25 cellular contexts compared by ENCODE assay signal in the genomic region with DNA sequence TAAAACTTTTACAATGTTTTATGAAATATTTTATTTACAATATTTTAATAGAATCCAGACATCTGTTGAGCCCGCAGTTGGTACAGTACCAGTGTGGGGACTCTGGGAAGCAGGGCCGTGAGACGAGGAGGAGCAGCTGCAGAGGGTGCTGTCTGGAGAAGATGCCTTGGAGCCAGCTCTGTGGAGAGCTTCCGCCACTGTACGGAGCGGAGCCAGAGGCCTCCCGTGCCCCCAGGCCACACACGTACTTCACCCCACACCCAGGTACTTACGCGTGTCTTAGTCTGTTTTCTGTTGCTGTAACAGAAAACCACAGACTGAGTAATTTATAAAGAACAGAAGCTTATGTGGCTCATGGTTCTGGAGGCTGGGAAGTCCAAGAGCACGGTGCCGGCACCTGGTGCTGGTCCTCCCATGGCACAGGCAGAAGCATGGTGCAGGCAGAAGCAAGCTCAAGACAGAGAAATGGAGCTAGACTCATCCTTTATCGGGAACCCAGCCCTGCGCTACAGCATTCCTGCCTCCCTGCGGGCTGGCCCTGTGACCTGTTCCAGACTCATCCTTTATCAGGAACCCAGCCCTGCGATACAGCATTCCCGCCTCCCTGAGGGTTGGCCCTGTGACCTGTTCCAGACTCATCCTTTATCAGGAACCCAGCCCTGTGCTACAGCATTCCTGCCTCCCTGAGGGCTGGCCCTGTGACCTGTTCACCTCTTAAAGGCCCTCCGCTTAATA. TPM values are rescaled to one million over a fixed set of nuclear protein-coding genes. Genes with fewer than 3 reads are reported as not detected.
A peak's percentile ranks its signal among the peaks of the same experiment; 100 is the strongest.
DNase-seq lines count a peak whose midpoint lies in the region; ATAC-seq, FAIRE-seq and TF ChIP-seq lines count a peak whose summit lies in the region.
"Had no signal": no experiment of that assay in that cellular context is flagged by ENCODE, and none has a peak within 500 bp of the region (broad histone marks: within the 10 kb centered on the region; RNA-seq: fewer than 3 reads in every experiment).

No MANE protein-coding gene starts in this region.

- H3K27me3 Mint-ChIP-seq in activated T-helper 17 cell treated with anti-CD3 and anti-CD28 coated beads, Interleukin-2, amount 50 U/mL, for 72 hours, result no peaks in the 10 kb centered on the region
- H3K27me3 Mint-ChIP-seq: B cell had no signal

- H3K4me1 Mint-ChIP-seq in activated T-helper 17 cell treated with anti-CD3 and anti-CD28 coated beads, Interleukin-2, amount 50 U/mL, for 72 hours, result no peaks in the 10 kb centered on the region
- H3K4me1 Mint-ChIP-seq: B cell, CD14-positive monocyte had no signal

- TF ChIP-seq EP300 in HepG2 (IDR thresholded peaks at IDR 0.05; ENCODE audit: low read depth in 2 of 2, low read length in 2 of 2) (no peak), HepG2 (CRISPR knock-in tag; IDR thresholded peaks at IDR 0.05; ENCODE audit: borderline replicate concordance) (no peak)

- H3K27ac ChIP-seq in HepG2 (ENCODE audit: extremely low read length, insufficient read depth, low read length) (no peak overlapping the region), right lobe of liver (no peak overlapping the region), keratinocyte (ENCODE audit: control insufficient read depth, insufficient read depth, low read length) (no peak overlapping the region)
- H3K27ac ChIP-seq: A549, KMS-11, Peyer's patch had no signal

- H3K9me1 ChIP-seq in keratinocyte (ENCODE audit: control insufficient read depth, extremely low read depth, insufficient read depth, low read length), result no peaks in the 10 kb centered on the region

- no peaks in the 10 kb centered on the region for H3K79me2 ChIP-seq in HepG2 (ENCODE audit: insufficient read depth, low read length)
- no peaks in the 10 kb centered on the region for H3K79me2 ChIP-seq in keratinocyte (ENCODE audit: control insufficient read depth, insufficient read depth, low read length)

- no TSS peak for BruUV-seq in HepG2 (replicated peaks; lab: Mats Ljungman, UMichigan)

- WGBS in HepG2 (ENCODE audit: low lambda C conversion rate), result 88% methylated on average over 15 of the region's 18 CpGs
- WGBS in right lobe of liver (ENCODE audit: insufficient coverage, low coverage, low lambda C conversion rate, missing lambda C conversion rate), result 97% methylated on average over 12 of the region's 18 CpGs

- no peak overlapping the region for H3K4me3 ChIP-seq in HepG2 (replicated peaks in 1 of 3; ENCODE audit: insufficient read depth in 1 of 3, low read depth in 2 of 3, low read length in 3 of 3)
- no peak overlapping the region for H3K4me3 ChIP-seq in right lobe of liver
- no peak overlapping the region for H3K4me3 ChIP-seq in keratinocyte (ENCODE audit: control insufficient read depth in 2 of 3, extremely low read depth in 1 of 3, insufficient read depth in 2 of 3, low read depth in 1 of 3, low read length in 3 of 3)
- H3K4me3 ChIP-seq: A549, Peyer's patch had no signal

- CTCF ChIA-PET in HepG2 (lab: Yijun Ruan, JAX; ENCODE audit: low intra/inter-chr PET ratio, low total read pairs), result no interaction called here

- no peak overlapping the region for H3K4me3 Mint-ChIP-seq in activated T-helper 17 cell treated with anti-CD3 and anti-CD28 coated beads, Interleukin-2, amount 50 U/mL, for 72 hours
- H3K4me3 Mint-ChIP-seq: B cell, CD14-positive monocyte had no signal

- H3K4me2 ChIP-seq in HepG2 (ENCODE audit: low read depth, low read length), result no peak overlapping the region
- no peak overlapping the region for H3K4me2 ChIP-seq in keratinocyte (ENCODE audit: control insufficient read depth, extremely low read depth, insufficient read depth, low read depth, low read length)
- H3K4me2 ChIP-seq: A549, KMS-11 had no signal

- H2AFZ ChIP-seq in HepG2 (ENCODE audit: low read length), result no peak overlapping the region
- no peak overlapping the region for H2AFZ ChIP-seq in keratinocyte (ENCODE audit: control insufficient read depth, low read length)

- TF ChIP-seq CTCF in HepG2 (CRISPR knock-in tag; IDR thresholded peaks at IDR 0.05) (no peak), right lobe of liver (IDR thresholded peaks at IDR 0.05) (no peak), keratinocyte (optimal IDR thresholded peaks at IDR 0.05 in 1 of 3, IDR thresholded peaks at IDR 0.05 in 1 of 3, conservative IDR thresholded peaks at IDR 0.05 in 1 of 3; ENCODE audit: extremely low read depth in 1 of 3, insufficient read depth in 2 of 3, low read length in 3 of 3) (no peak)

- POLR2A ChIA-PET in HepG2 (lab: Yijun Ruan, JAX), result no interaction called here

- H3K9me3 Mint-ChIP-seq in activated T-helper 17 cell treated with anti-CD3 and anti-CD28 coated beads, Interleukin-2, amount 50 U/mL, for 72 hours, result no peaks in the 10 kb centered on the region

- DNase-seq in HepG2 (ENCODE audit: low spot score) (no peak), right lobe of liver (no peak), keratinocyte (ENCODE audit: low read depth, low spot score) (peak; percentile 45), sciatic nerve (ENCODE audit: low spot score) (no peak)
- DNase-seq in central memory CD4-positive, alpha-beta T cell, result no peak
- DNase-seq: DMS53; GF-D8; IMR-90; NCI-H1105; NCI-H2029 treated with DMSO at 0.1 percent for 48 hours; NCI-H2171; NCI-H345; NCI-H524; NCI-H774; NK-92 treated with Interleukin-12 subunit alpha and Interleukin-12 subunit beta, amount 100 ng/mL, for 24 hours had no signal

- TF ChIP-seq RAD21 in HepG2 (CRISPR knock-in tag; IDR thresholded peaks at IDR 0.05), result no peak

- ATAC-seq in HepG2 (no peak), right lobe of liver (no peak), sciatic nerve (peak; percentile 20), HG03565 (IDR thresholded peaks at IDR 0.05; ENCODE audit: unreplicated experiment) (no peak)
- no peak for ATAC-seq in activated T-helper 17 cell treated with anti-CD3 and anti-CD28 coated beads, Interleukin-2, amount 50 U/mL, for 72 hours (replicated peaks)
- ATAC-seq: HCT116 had no signal

- dilution Hi-C loops in keratinocyte (cut with MboI; ENCODE audit: extremely low pct_ligation_motif_present, low sequenced_read_pairs), result no loop called here

- FAIRE-seq in HepG2 (lab: Jason Lieb, UNC) (no peak), keratinocyte (lab: Jason Lieb, UNC) (no peak)
- FAIRE-seq: A549, GM19239, H1 had no signal

- H3K27me3 ChIP-seq in HepG2 (ENCODE audit: control insufficient read depth in 1 of 2, insufficient read depth in 2 of 2, low read length in 2 of 2) (no peaks in the 10 kb centered on the region), right lobe of liver (no peaks in the 10 kb centered on the region), keratinocyte (ENCODE audit: control insufficient read depth, extremely low read depth, insufficient read depth, low read length) (no peaks in the 10 kb centered on the region)
- H3K27me3 ChIP-seq: Peyer's patch had no signal

- H3K9ac ChIP-seq in HepG2 (ENCODE audit: insufficient read depth, low read depth, low read length), result no peak overlapping the region
- no peak overlapping the region for H3K9ac ChIP-seq in keratinocyte (ENCODE audit: control insufficient read depth, extremely low read depth, insufficient read depth, low read length)
- H3K9ac ChIP-seq: KMS-11 had no signal

- H3K4me1 ChIP-seq in HepG2 (ENCODE audit: insufficient read depth, low read length) (no peaks in the 10 kb centered on the region), right lobe of liver (no peaks in the 10 kb centered on the region), keratinocyte (ENCODE audit: control insufficient read depth, extremely low read depth, insufficient read depth, low read length) (no peaks in the 10 kb centered on the region)
- H3K4me1 ChIP-seq: A549, Peyer's patch had no signal

- peaks cover 64% of the 10 kb centered on the region for H3K36me3 Mint-ChIP-seq in activated T-helper 17 cell treated with anti-CD3 and anti-CD28 coated beads, Interleukin-2, amount 50 U/mL, for 72 hours (ENCODE audit: low read depth)

- H4K20me1 ChIP-seq in HepG2 (ENCODE audit: insufficient read depth, low read length) (no peaks in the 10 kb centered on the region), keratinocyte (ENCODE audit: control insufficient read depth, extremely low read depth, insufficient read depth, low read length) (no peaks in the 10 kb centered on the region)

- no peak overlapping the region for H3K27ac Mint-ChIP-seq in activated T-helper 17 cell treated with anti-CD3 and anti-CD28 coated beads, Interleukin-2, amount 50 U/mL, for 72 hours
- H3K27ac Mint-ChIP-seq: B cell had no signal

- TF ChIP-seq POLR2A in HepG2 (IDR thresholded peaks at IDR 0.05; ENCODE audit: insufficient read depth in 1 of 2, low read depth in 2 of 2, low read length in 2 of 2) (no peak), right lobe of liver (IDR thresholded peaks at IDR 0.05) (no peak)

- intact Hi-C loops in HepG2 (cut with micrococcal nuclease; ENCODE audit: unreplicated experiment), result no loop called here
- intact Hi-C loops in right lobe of liver (cut with DNase I), result no loop called here
- intact Hi-C loops in sciatic nerve (cut with DNase I), result no loop called here

- in situ Hi-C loops in HepG2 (cut with HindIII; ENCODE audit: extremely low pct_ligation_motif_present, low pct_unique_long_range_greater_than_20kb), result no loop called here

- H3K9me3 ChIP-seq in HepG2 (ENCODE audit: low read length), result no peaks in the 10 kb centered on the region
- H3K9me3 ChIP-seq in right lobe of liver, result no peaks in the 10 kb centered on the region
- no peaks in the 10 kb centered on the region for H3K9me3 ChIP-seq in keratinocyte (ENCODE audit: control insufficient read depth, low read depth, low read length)
- H3K9me3 ChIP-seq: A549 had no signal

- peaks cover 22 to 58% of the 10 kb centered on the region in 2 experiments for H3K36me3 ChIP-seq in HepG2 (replicated peaks in 1 of 2; ENCODE audit: control insufficient read depth in 1 of 2, insufficient read depth in 2 of 2, low read length in 2 of 2)
- H3K36me3 ChIP-seq in right lobe of liver, result peaks cover 0 to 9% (median 2%) of the 10 kb centered on the region in 4 donors
- H3K36me3 ChIP-seq in keratinocyte (ENCODE audit: control insufficient read depth in 2 of 2, extremely low read depth in 1 of 2, insufficient read depth in 2 of 2, low read length in 2 of 2), result peaks cover 15 to 43% of the 10 kb centered on the region in 2 experiments

RNA-seq across cellular contexts. Expression of gene CEP72, which starts 23.3 kb away (rescaled TPM):
- total RNA-seq in HepG2 (2016; rRNA removed; fragmentation: Illumina TruSeq; extraction: Trizol), result 8.1 and 9.4 TPM in 2 replicates
- 11.3 and 14.4 TPM in 2 replicates for total RNA-seq in HepG2 (2016; cell fraction: cytosol; rRNA removed; fragmentation: Illumina TruSeq; extraction: Trizol; ENCODE audit: low read depth)
- 6.5 and 9.1 TPM in 2 replicates for total RNA-seq in HepG2 (2016; cell fraction: insoluble cytoplasmic fraction; rRNA removed; fragmentation: Illumina TruSeq; extraction: Trizol)
- 6.6 and 7.9 TPM in 2 replicates for total RNA-seq in HepG2 (2016; cell fraction: membrane; rRNA removed; fragmentation: Illumina TruSeq; extraction: Trizol)
- 11.4 and 12.2 TPM in 2 replicates for total RNA-seq in HepG2 (2016; cell fraction: nucleus; rRNA removed; fragmentation: Illumina TruSeq; extraction: Trizol)
- 3.4 and 4.4 TPM in 2 replicates for polyA plus RNA-seq in HepG2 (2011; rRNA removed)
- 1.9 and 3.9 TPM in 2 replicates for polyA plus RNA-seq in HepG2 (2011; cell fraction: cytosol; rRNA removed)
- polyA plus RNA-seq in HepG2 (2011; cell fraction: nucleus; rRNA removed), result 8.5 and 11.6 TPM in 2 replicates
- polyA plus RNA-seq in HepG2 (2012), result 1.8 and 3.2 TPM in 2 replicates
- 0.64 and 0.84 TPM in 2 replicates for polyA plus RNA-seq in HepG2 (2016; cell fraction: cytosol; fragmentation: Illumina TruSeq; extraction: Trizol; ENCODE audit: low read depth)
- polyA plus RNA-seq in HepG2 (2016; cell fraction: insoluble cytoplasmic fraction; fragmentation: Illumina TruSeq; extraction: Trizol; ENCODE audit: low read depth), result 6.3 and 7.6 TPM in 2 replicates
- 1.9 and 2.0 TPM in 2 replicates for polyA plus RNA-seq in HepG2 (2016; cell fraction: membrane; fragmentation: Illumina TruSeq; extraction: Trizol; ENCODE audit: low read depth)
- polyA plus RNA-seq in HepG2 (2016; cell fraction: nucleus; fragmentation: Illumina TruSeq; extraction: Trizol; ENCODE audit: insufficient read depth, low read depth), result 17.4 and 20.5 TPM in 2 replicates
- 15.4 and 136 TPM in 2 replicates for polyA minus RNA-seq in HepG2 (2011; rRNA and poly(A)+ RNA removed; ENCODE audit: low replicate concordance)
- polyA minus RNA-seq in HepG2 (2011; cell fraction: cytosol; rRNA and poly(A)+ RNA removed), result 3.4 and 4.0 TPM in 2 replicates
- polyA minus RNA-seq in HepG2 (2011; cell fraction: nucleus; rRNA and poly(A)+ RNA removed), result 13.1 and 17.0 TPM in 2 replicates
- total RNA-seq in right lobe of liver, result 1 to 10 TPM; 3.4 to 6.0 (median 4.2) TPM
- 4.0 to 4.5 TPM (median 4.3 TPM) in 3 replicates for polyA plus RNA-seq in keratinocyte
- polyA plus RNA-seq in keratinocyte (2011; ENCODE audit: low read depth), result 7.1 TPM
- polyA plus RNA-seq in keratinocyte (2011; cell fraction: cytosol; rRNA removed), result 2.1 and 3.0 TPM in 2 replicates
- 10.6 and 12.5 TPM in 2 replicates for polyA plus RNA-seq in keratinocyte (2011; cell fraction: nucleus; rRNA removed)
- 3.3 and 4.3 TPM in 2 replicates for polyA plus RNA-seq in keratinocyte (2012; ENCODE audit: low replicate concordance)
- 5.4 to 15.5 TPM (median 7.6 TPM) in 3 replicates for polyA minus RNA-seq in keratinocyte
- polyA minus RNA-seq in keratinocyte (2011; cell fraction: cytosol; rRNA and poly(A)+ RNA removed), result 4.0 TPM
- polyA minus RNA-seq in keratinocyte (2011; cell fraction: nucleus; rRNA and poly(A)+ RNA removed), result 6.0 and 6.4 TPM in 2 replicates
- 7.5 TPM for total RNA-seq in sciatic nerve
- 10 to 100 TPM; 30.0 to 30.9 TPM for total RNA-seq in activated T-helper 17 cell treated with anti-CD3 and anti-CD28 coated beads, Interleukin-2, amount 50 U/mL, for 72 hours

RNA-seq across cellular contexts. Expression of gene TPPP, which starts 57.7 kb away (rescaled TPM):
- total RNA-seq in HepG2 (2016; rRNA removed; fragmentation: Illumina TruSeq; extraction: Trizol), result 0.04 TPM in 1 of 2 replicates, not detected in the other
- total RNA-seq in HepG2 (2016; cell fraction: cytosol; rRNA removed; fragmentation: Illumina TruSeq; extraction: Trizol; ENCODE audit: low read depth), result not detected in 2 replicates
- total RNA-seq in HepG2 (2016; cell fraction: insoluble cytoplasmic fraction; rRNA removed; fragmentation: Illumina TruSeq; extraction: Trizol), result 0.04 TPM in 1 of 2 replicates, not detected in the other
- total RNA-seq in HepG2 (2016; cell fraction: membrane; rRNA removed; fragmentation: Illumina TruSeq; extraction: Trizol), result 0.03 TPM in 1 of 2 replicates, not detected in the other
- not detected in 2 replicates for total RNA-seq in HepG2 (2016; cell fraction: nucleus; rRNA removed; fragmentation: Illumina TruSeq; extraction: Trizol)
- polyA plus RNA-seq in HepG2 (2011; rRNA removed), result 0.05 and 0.07 TPM in 2 replicates
- polyA plus RNA-seq in HepG2 (2011; cell fraction: cytosol; rRNA removed), result 0.04 and 0.07 TPM in 2 replicates
- polyA plus RNA-seq in HepG2 (2011; cell fraction: nucleus; rRNA removed), result 0.07 and 0.16 TPM in 2 replicates
- polyA plus RNA-seq in HepG2 (2012), result 0.17 and 0.20 TPM in 2 replicates
- polyA plus RNA-seq in HepG2 (2016; cell fraction: cytosol; fragmentation: Illumina TruSeq; extraction: Trizol; ENCODE audit: low read depth), result not detected in 2 replicates
- 0.05 TPM in 1 of 2 replicates, not detected in the other for polyA plus RNA-seq in HepG2 (2016; cell fraction: insoluble cytoplasmic fraction; fragmentation: Illumina TruSeq; extraction: Trizol; ENCODE audit: low read depth)
- not detected in 2 replicates for polyA plus RNA-seq in HepG2 (2016; cell fraction: membrane; fragmentation: Illumina TruSeq; extraction: Trizol; ENCODE audit: low read depth)
- not detected in 2 replicates for polyA plus RNA-seq in HepG2 (2016; cell fraction: nucleus; fragmentation: Illumina TruSeq; extraction: Trizol; ENCODE audit: insufficient read depth, low read depth)
- polyA minus RNA-seq in HepG2 (2011; rRNA and poly(A)+ RNA removed; ENCODE audit: low replicate concordance), result 0.24 and 0.28 TPM in 2 replicates
- polyA minus RNA-seq in HepG2 (2011; cell fraction: cytosol; rRNA and poly(A)+ RNA removed), result 0.10 and 0.18 TPM in 2 replicates
- polyA minus RNA-seq in HepG2 (2011; cell fraction: nucleus; rRNA and poly(A)+ RNA removed), result 0.12 TPM in 1 of 2 replicates, not detected in the other
- total RNA-seq in right lobe of liver, result 1 to 10 TPM; 1.9 to 4.3 (median 2.4) TPM
- polyA plus RNA-seq in keratinocyte, result 0.88 to 2.5 TPM (median 1.1 TPM) in 3 replicates
- 1.4 TPM for polyA plus RNA-seq in keratinocyte (2011; ENCODE audit: low read depth)
- 1.5 and 2.7 TPM in 2 replicates for polyA plus RNA-seq in keratinocyte (2011; cell fraction: cytosol; rRNA removed)
- polyA plus RNA-seq in keratinocyte (2011; cell fraction: nucleus; rRNA removed), result 3.6 and 4.5 TPM in 2 replicates
- 1.6 and 2.7 TPM in 2 replicates for polyA plus RNA-seq in keratinocyte (2012; ENCODE audit: low replicate concordance)
- 1.9 to 4.3 TPM (median 2.6 TPM) in 3 replicates for polyA minus RNA-seq in keratinocyte
- polyA minus RNA-seq in keratinocyte (2011; cell fraction: cytosol; rRNA and poly(A)+ RNA removed), result 5.9 TPM
- polyA minus RNA-seq in keratinocyte (2011; cell fraction: nucleus; rRNA and poly(A)+ RNA removed), result 4.0 and 4.1 TPM in 2 replicates
- total RNA-seq in sciatic nerve, result 3.4 TPM
- total RNA-seq in activated T-helper 17 cell treated with anti-CD3 and anti-CD28 coated beads, Interleukin-2, amount 50 U/mL, for 72 hours, result 1 to 10 TPM in 1 of 2 donors, under 1 TPM in 1; 0.19 to 1.4 TPM
- total RNA-seq: B cell had no signal
